ENCODE assay signal across 17 cellular contexts in genomic region chr17:70159980-70160379, GRCh38. TPM values are rescaled to one million over a fixed set of nuclear protein-coding genes. Genes with fewer than 3 reads are reported as not detected.
"Had no signal": no experiment of that assay in that cellular context is flagged by ENCODE, and none has a peak within 500 bp of the region (broad histone marks: within the 10 kb centered on the region; RNA-seq: fewer than 3 reads in every experiment).

No MANE protein-coding gene starts in this region.

- H3K4me3 ChIP-seq: coronary artery, heart left ventricle, mucosa of descending colon, psoas muscle, right lobe of liver, testis, transverse colon had no signal

- H3K27ac ChIP-seq: coronary artery, neutrophil, psoas muscle, right lobe of liver, testis, transverse colon had no signal

- DNase-seq: effector memory CD4-positive, alpha-beta T cell; erythroblast; heart left ventricle; hippocampal formation; kidney glomerular epithelial cell; mucosa of descending colon; naive thymus-derived CD8-positive, alpha-beta T cell; psoas muscle; retina; right lobe of liver; stimulated activated CD4-positive, alpha-beta T cell treated with anti-CD3 and anti-CD28 coated beads, Interleukin-4, amount 100 ng/mL, for 1 hour; stimulated activated CD8-positive, alpha-beta memory T cell treated with anti-CD3 and anti-CD28 coated beads, Interleukin-4, amount 100 ng/mL, for 48 hours; testis; transverse colon had no signal

- H3K9me3 ChIP-seq: heart left ventricle, mucosa of descending colon, neutrophil, psoas muscle, right lobe of liver, testis, transverse colon had no signal

- H3K27me3 ChIP-seq: heart left ventricle, right lobe of liver, testis had no signal

- H3K36me3 ChIP-seq: heart left ventricle, neutrophil, right lobe of liver, transverse colon had no signal

- ATAC-seq: heart left ventricle; mucosa of descending colon; naive thymus-derived CD8-positive, alpha-beta T cell; psoas muscle; right lobe of liver; stimulated activated effector memory CD8-positive, alpha-beta T cell treated with anti-CD3 and anti-CD28 coated beads, Interleukin-12 subunit alpha, Interleukin-12 subunit beta, amount 100 ng/mL, for 72 hours had no signal

- H3K4me1 ChIP-seq: heart left ventricle, psoas muscle, right lobe of liver, testis, transverse colon had no signal

RNA-seq across cellular contexts. Expression of gene KCNJ2, which starts 9.4 kb away (rescaled TPM):
- total RNA-seq: naive thymus-derived CD8-positive, alpha-beta T cell had no signal
- polyA plus RNA-seq: naive thymus-derived CD8-positive, alpha-beta T cell had no signal
